In the genomic region with DNA sequence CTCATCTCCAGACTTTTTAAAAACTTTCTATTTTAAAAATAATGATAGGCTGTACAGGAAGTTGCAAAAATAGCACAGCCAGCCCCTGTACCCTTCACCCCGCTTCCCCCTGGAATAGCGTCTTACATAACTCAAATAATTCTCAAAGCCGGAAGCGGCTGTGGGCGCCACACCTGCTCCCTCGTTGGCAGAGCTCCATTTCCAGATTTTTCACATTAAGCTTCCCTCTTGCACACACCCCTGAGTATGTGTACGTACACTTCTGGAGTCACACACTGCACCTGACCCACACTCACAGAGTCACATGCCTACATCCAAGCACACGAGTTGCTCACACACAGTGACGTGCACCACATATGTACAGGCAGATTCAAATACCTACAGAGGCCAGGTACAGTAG, we compare ENCODE assay signal across 22 cellular contexts. TPM values are rescaled to one million over a fixed set of nuclear protein-coding genes. Genes with fewer than 3 reads are reported as not detected.
DNase-seq lines count a peak whose midpoint lies in the region; ATAC-seq and TF ChIP-seq lines count a peak whose summit lies in the region.
"Had no signal": no experiment of that assay in that cellular context is flagged by ENCODE, and none has a peak within 500 bp of the region (broad histone marks: within the 10 kb centered on the region; RNA-seq: fewer than 3 reads in every experiment).

No MANE protein-coding gene starts in this region.

- peaks cover 8% of the 10 kb centered on the region for H3K4me1 Mint-ChIP-seq in Calu3 (ENCODE audit: low read depth, unreplicated experiment)
- H3K4me1 Mint-ChIP-seq: activated naive CD4-positive, alpha-beta T cell treated with anti-CD3 and anti-CD28 coated beads, Interleukin-2, amount 50 U/mL, for 24 hours; H9; natural killer cell; stimulated activated naive B cell treated with anti-CD40 and anti-IgM and Interleukin-4, amounts not matched to agents 10 μg/mL and 1 μg/mL and 100 μg/mL, for 72 hours had no signal

- ATAC-seq in HG03432 (IDR thresholded peaks at IDR 0.05; ENCODE audit: unreplicated experiment): no peak
- ATAC-seq: activated T-cell treated with anti-CD3 and anti-CD28 coated beads, Interleukin-2, amount 50 U/mL, for 72 hours; natural killer cell; stimulated activated naive B cell treated with anti-CD40 and anti-IgM and Interleukin-4, amounts not matched to agents 10 μg/mL and 1 μg/mL and 100 μg/mL, for 72 hours had no signal

- no peak overlapping the region for H3K4me3 Mint-ChIP-seq in Calu3 (ENCODE audit: low read depth, unreplicated experiment)
- H3K4me3 Mint-ChIP-seq: activated naive CD4-positive, alpha-beta T cell treated with anti-CD3 and anti-CD28 coated beads, Interleukin-2, amount 50 U/mL, for 24 hours; activated T-cell treated with anti-CD3 and anti-CD28 coated beads, Interleukin-2, amount 50 U/mL, for 72 hours; CD4-positive, alpha-beta memory T cell; H9; memory B cell; natural killer cell; stimulated activated naive B cell treated with anti-CD40 and anti-IgM and Interleukin-4, amounts not matched to agents 10 μg/mL and 1 μg/mL and 100 μg/mL, for 72 hours had no signal

- H3K4me1 ChIP-seq in BLaER1: peaks cover 61% of the 10 kb centered on the region
- H3K4me1 ChIP-seq in HEK293 (ENCODE audit: control insufficient read depth, insufficient read depth, low read length): no peaks in the 10 kb centered on the region
- H3K4me1 ChIP-seq in Karpas-422 (ENCODE audit: low read length): no peaks in the 10 kb centered on the region; the same call in 1 of the 2 replicates

- H3K9me2 ChIP-seq in Karpas-422 (replicated peaks; ENCODE audit: insufficient read depth, low read length): no peaks in the 10 kb centered on the region

- H3K4me3 ChIP-seq in BLaER1 (peak overlapping the region; percentile 2; the same call in 1 of the 2 replicates), HEK293 (ENCODE audit: low read depth, low read length) (no peak overlapping the region), Karpas-422 (ENCODE audit: low read length) (no peak overlapping the region)
- H3K4me3 ChIP-seq: ascending aorta had no signal

- H3K9ac ChIP-seq in BLaER1 (no peak overlapping the region; the same call in 1 of the 2 replicates), Karpas-422 (ENCODE audit: low read length) (no peak overlapping the region)

- POLR2A ChIA-PET in HEK293 (lab: Yijun Ruan, JAX): interaction anchor here (1.1 kb wide), 1 partner anchor 20 kb away, joined by 3 read pairs; no protein-coding TSS in a partner anchor

- CTCF ChIA-PET in HEK293 (lab: Yijun Ruan, JAX): no interaction called here
- CTCF ChIA-PET in Calu3 (lab: Charles Lee): no interaction called here

- intact Hi-C loops in Calu3 (cut with micrococcal nuclease; ENCODE audit: unreplicated experiment): no loop called here

- no TSS peak for BruUV-seq in Calu3 (replicated peaks; lab: Mats Ljungman, UMichigan)

- H3K9me3 ChIP-seq in BLaER1 (no peaks in the 10 kb centered on the region), HEK293 (ENCODE audit: control insufficient read depth, insufficient read depth, low read depth, low read length) (no peaks in the 10 kb centered on the region), Karpas-422 (ENCODE audit: low read length) (no peaks in the 10 kb centered on the region)
- H3K9me3 ChIP-seq: ascending aorta had no signal

- H3K36me3 Mint-ChIP-seq in Calu3 (ENCODE audit: insufficient read depth, unreplicated experiment): no peaks in the 10 kb centered on the region
- H3K36me3 Mint-ChIP-seq: activated naive CD4-positive, alpha-beta T cell treated with anti-CD3 and anti-CD28 coated beads, Interleukin-2, amount 50 U/mL, for 24 hours; natural killer cell; stimulated activated naive B cell treated with anti-CD40 and anti-IgM and Interleukin-4, amounts not matched to agents 10 μg/mL and 1 μg/mL and 100 μg/mL, for 72 hours had no signal

- H3K27ac ChIP-seq in BLaER1: peak overlapping the region; percentile 55; the same call in 1 of the 2 replicates
- no peak overlapping the region for H3K27ac ChIP-seq in HEK293 (ENCODE audit: extremely low read depth, low read depth, low read length)
- no peak overlapping the region for H3K27ac ChIP-seq in Karpas-422 (ENCODE audit: low read length)
- H3K27ac ChIP-seq: ascending aorta had no signal

- no peak overlapping the region for H3K27ac Mint-ChIP-seq in Calu3 (ENCODE audit: unreplicated experiment)
- H3K27ac Mint-ChIP-seq: activated naive CD4-positive, alpha-beta T cell treated with anti-CD3 and anti-CD28 coated beads, Interleukin-2, amount 50 U/mL, for 24 hours; activated T-cell treated with anti-CD3 and anti-CD28 coated beads, Interleukin-2, amount 50 U/mL, for 72 hours; CD4-positive, alpha-beta memory T cell; H9; memory B cell; natural killer cell; stimulated activated naive B cell treated with anti-CD40 and anti-IgM and Interleukin-4, amounts not matched to agents 10 μg/mL and 1 μg/mL and 100 μg/mL, for 72 hours had no signal

- H3K27me3 Mint-ChIP-seq in Calu3 (ENCODE audit: unreplicated experiment): peaks cover 44% of the 10 kb centered on the region

- H3K36me3 ChIP-seq in BLaER1 (no peaks in the 10 kb centered on the region), HEK293 (ENCODE audit: control insufficient read depth in 2 of 2, insufficient read depth in 1 of 2, low read length in 2 of 2) (no peaks in the 10 kb centered on the region), Karpas-422 (ENCODE audit: insufficient read depth, low read length) (no peaks in the 10 kb centered on the region)
- H3K36me3 ChIP-seq: ascending aorta had no signal

- H3K4me2 ChIP-seq in BLaER1: peak overlapping the region; percentile 84
- H3K4me2 ChIP-seq in Karpas-422 (ENCODE audit: low read depth, low read length, poor library complexity, severe bottlenecking): no peak overlapping the region

- H4K20me1 ChIP-seq in BLaER1 (no peaks in the 10 kb centered on the region), Karpas-422 (ENCODE audit: insufficient read depth, low read depth, low read length) (no peaks in the 10 kb centered on the region)

- DNase-seq in NOMO-1 treated with dmso at 0.1 percent for 144 hours (lab: John Stamatoyannopoulos, UW; ENCODE audit: unreplicated experiment): peak; percentile 49
- DNase-seq in inferior parietal cortex (ENCODE audit: extremely low spot score): peak; percentile 22
- no peak for DNase-seq in Karpas-422
- DNase-seq in Calu3: no peak
- DNase-seq: activated T-cell treated with anti-CD3 and anti-CD28 coated beads, Interleukin-2, amount 50 U/mL, for 72 hours; CD4-positive, alpha-beta memory T cell; cerebellar nuclear complex; foreskin melanocyte; H9; Kasumi-1; natural killer cell; NCI-H1436; NCI-H226; posterior cingulate gyrus; stimulated activated CD4-positive, alpha-beta T cell treated with anti-CD3 and anti-CD28 coated beads, Interleukin-1b, Interleukin-23, amount 100 ng/mL, for 48 hours; stimulated activated naive B cell treated with anti-CD40 and anti-IgM and Interleukin-4, amounts not matched to agents 10 μg/mL and 1 μg/mL and 100 μg/mL, for 72 hours had no signal

- no peak for TF ChIP-seq CTCF in HEK293 (tag by site-specific recombination; IDR thresholded peaks at IDR 0.05)
- TF ChIP-seq CTCF in Calu3 (IDR thresholded peaks at IDR 0.05; ENCODE audit: unreplicated experiment): no peak

- H3K27me3 ChIP-seq in BLaER1 (no peaks in the 10 kb centered on the region), Karpas-422 (ENCODE audit: low read length) (no peaks in the 10 kb centered on the region)
- H3K27me3 ChIP-seq: ascending aorta had no signal

- H2AFZ ChIP-seq in Karpas-422 (ENCODE audit: low read length): no peak overlapping the region

- peaks cover 6% of the 10 kb centered on the region for H3K9me3 Mint-ChIP-seq in Calu3 (ENCODE audit: low read depth, unreplicated experiment)
- H3K9me3 Mint-ChIP-seq: activated naive CD4-positive, alpha-beta T cell treated with anti-CD3 and anti-CD28 coated beads, Interleukin-2, amount 50 U/mL, for 24 hours; activated T-cell treated with anti-CD3 and anti-CD28 coated beads, Interleukin-2, amount 50 U/mL, for 72 hours; H9; memory B cell; natural killer cell; stimulated activated naive B cell treated with anti-CD40 and anti-IgM and Interleukin-4, amounts not matched to agents 10 μg/mL and 1 μg/mL and 100 μg/mL, for 72 hours had no signal

- no peaks in the 10 kb centered on the region for H3K79me2 ChIP-seq in Karpas-422 (ENCODE audit: low read length)

TF ChIP-seq in HEK293, 187 proteins besides CTCF, POLR2A, EP300 and RAD21:
- TF ChIP-seq, protein P1, sequence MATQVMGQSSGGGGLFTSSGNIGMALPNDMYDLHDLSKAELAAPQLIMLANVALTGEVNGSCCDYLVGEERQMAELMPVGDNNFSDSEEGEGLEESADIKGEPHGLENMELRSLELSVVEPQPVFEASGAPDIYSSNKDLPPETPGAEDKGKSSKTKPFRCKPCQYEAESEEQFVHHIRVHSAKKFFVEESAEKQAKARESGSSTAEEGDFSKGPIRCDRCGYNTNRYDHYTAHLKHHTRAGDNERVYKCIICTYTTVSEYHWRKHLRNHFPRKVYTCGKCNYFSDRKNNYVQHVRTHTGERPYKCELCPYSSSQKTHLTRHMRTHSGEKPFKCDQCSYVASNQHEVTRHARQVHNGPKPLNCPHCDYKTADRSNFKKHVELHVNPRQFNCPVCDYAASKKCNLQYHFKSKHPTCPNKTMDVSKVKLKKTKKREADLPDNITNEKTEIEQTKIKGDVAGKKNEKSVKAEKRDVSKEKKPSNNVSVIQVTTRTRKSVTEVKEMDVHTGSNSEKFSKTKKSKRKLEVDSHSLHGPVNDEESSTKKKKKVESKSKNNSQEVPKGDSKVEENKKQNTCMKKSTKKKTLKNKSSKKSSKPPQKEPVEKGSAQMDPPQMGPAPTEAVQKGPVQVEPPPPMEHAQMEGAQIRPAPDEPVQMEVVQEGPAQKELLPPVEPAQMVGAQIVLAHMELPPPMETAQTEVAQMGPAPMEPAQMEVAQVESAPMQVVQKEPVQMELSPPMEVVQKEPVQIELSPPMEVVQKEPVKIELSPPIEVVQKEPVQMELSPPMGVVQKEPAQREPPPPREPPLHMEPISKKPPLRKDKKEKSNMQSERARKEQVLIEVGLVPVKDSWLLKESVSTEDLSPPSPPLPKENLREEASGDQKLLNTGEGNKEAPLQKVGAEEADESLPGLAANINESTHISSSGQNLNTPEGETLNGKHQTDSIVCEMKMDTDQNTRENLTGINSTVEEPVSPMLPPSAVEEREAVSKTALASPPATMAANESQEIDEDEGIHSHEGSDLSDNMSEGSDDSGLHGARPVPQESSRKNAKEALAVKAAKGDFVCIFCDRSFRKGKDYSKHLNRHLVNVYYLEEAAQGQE (tag by site-specific recombination; IDR thresholded peaks at IDR 0.05): no peak
- TF ChIP-seq ZNF529 (tag by site-specific recombination; IDR thresholded peaks at IDR 0.05; ENCODE audit: insufficient replicate concordance): peak; percentile 97

RNA-seq across cellular contexts. Expression of gene DPP9, which starts 24.9 kb away (rescaled TPM):
- total RNA-seq in Karpas-422 (2014; rRNA removed; shearing (Covaris generic); ENCODE audit: low replicate concordance): 26.8 and 34.8 TPM in 2 replicates
- 52.2 and 59.2 TPM in 2 replicates for total RNA-seq in Calu3 (2022)

RNA-seq across cellular contexts. Expression of gene FEM1A, which starts 42.9 kb away (rescaled TPM):
- total RNA-seq in Karpas-422 (2014; rRNA removed; shearing (Covaris generic); ENCODE audit: low replicate concordance): 7.8 and 12.5 TPM in 2 replicates
- total RNA-seq in Calu3 (2022): 8.8 and 10.2 TPM in 2 replicates

Comparison
In these comparisons a context has a peak if more than half of its experiments do, and no peak if none do; other contexts are left out.
1. DNase-seq: peak in NOMO-1 treated with dmso at 0.1 percent for 144 hours (single experiment) and inferior parietal cortex (single experiment); none in Karpas-422 (single experiment) and Calu3 (single experiment).